ENCODE assay signal across 17 cellular contexts in the genomic region with DNA sequence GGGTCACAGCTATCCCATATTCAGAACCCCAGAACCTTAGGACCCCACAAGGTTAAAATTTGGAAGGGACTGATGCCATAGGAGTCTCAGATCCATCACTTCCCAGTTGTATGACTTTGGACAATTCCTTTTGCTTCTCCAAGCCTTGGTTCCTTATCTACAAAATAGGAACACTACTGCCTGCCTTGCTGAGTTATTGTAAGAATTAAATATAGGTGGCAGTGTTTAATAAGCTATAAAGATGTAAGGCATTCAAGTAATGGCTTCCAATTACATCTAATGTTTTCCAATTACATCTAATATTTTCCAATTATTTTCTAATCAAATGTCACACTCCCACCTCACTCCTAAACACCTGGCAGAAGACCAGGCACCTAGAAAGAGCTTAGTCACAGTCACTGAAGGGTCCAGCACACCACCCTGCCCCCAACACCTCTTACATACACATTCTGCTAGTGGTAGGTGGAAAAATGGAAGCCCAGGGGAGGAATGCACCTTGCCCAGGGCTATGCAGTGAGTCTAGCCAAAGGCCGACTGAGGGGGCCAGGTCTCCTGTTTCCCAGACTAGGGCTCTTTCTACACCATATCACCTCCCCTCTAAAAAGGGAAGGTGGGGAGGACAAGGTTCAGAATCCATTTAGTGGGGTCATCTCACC.
"Had no signal": no experiment of that assay in that cellular context is flagged by ENCODE, and none has a peak within 500 bp of the region (broad histone marks: within the 10 kb centered on the region; RNA-seq: fewer than 3 reads in every experiment).

No MANE protein-coding gene starts in this region.

- H3K27me3 Mint-ChIP-seq: memory B cell; stimulated activated naive CD8-positive, alpha-beta T cell treated with anti-CD3 and anti-CD28 coated beads, Interleukin-15, Interleukin-2, amounts not matched to agents 100 ng/mL and 50 ng/mL, for 24 hours had no signal

- H3K4me1 Mint-ChIP-seq: memory B cell, neural crest cell had no signal

- ATAC-seq: activated naive CD4-positive, alpha-beta T cell treated with anti-CD3 and anti-CD28 coated beads, Interleukin-2, amount 50 U/mL, for 72 hours had no signal

- H3K27ac Mint-ChIP-seq: activated naive CD4-positive, alpha-beta T cell treated with anti-CD3 and anti-CD28 coated beads, Interleukin-2, amount 50 U/mL, for 72 hours; memory B cell; stimulated activated naive CD8-positive, alpha-beta T cell treated with anti-CD3 and anti-CD28 coated beads, Interleukin-15, Interleukin-2, amounts not matched to agents 100 ng/mL and 50 ng/mL, for 24 hours had no signal

- H3K9me3 ChIP-seq: adrenal gland, breast epithelium, esophagus muscularis mucosa, prostate gland, right atrium auricular region, tibial nerve, uterus had no signal

- H3K27me3 ChIP-seq: adrenal gland, esophagus muscularis mucosa, right atrium auricular region, uterus had no signal

- H3K36me3 ChIP-seq: adrenal gland, breast epithelium, prostate gland, uterus had no signal

- H3K36me3 Mint-ChIP-seq: activated naive CD4-positive, alpha-beta T cell treated with anti-CD3 and anti-CD28 coated beads, Interleukin-2, amount 50 U/mL, for 72 hours; memory B cell had no signal

- DNase-seq: activated CD4-positive, CD25-positive, alpha-beta regulatory T cell treated with anti-CD3 and anti-CD28 coated beads, Interleukin-2, amount 50 U/mL, for 72 hours; activated gamma-delta T cell treated with Interleukin-2 at 50 U/mL for 16 hours; adrenal gland; effector CD8-positive, alpha-beta T cell; stimulated activated CD4-positive, alpha-beta T cell treated with anti-CD3 and anti-CD28 coated beads, Interleukin-2, amount 100 ng/mL, for 48 hours; T1000; uterus had no signal

- H3K4me3 Mint-ChIP-seq: memory B cell; neural crest cell; stimulated activated naive CD8-positive, alpha-beta T cell treated with anti-CD3 and anti-CD28 coated beads, Interleukin-15, Interleukin-2, amounts not matched to agents 100 ng/mL and 50 ng/mL, for 24 hours had no signal

- H3K4me3 ChIP-seq: adrenal gland, breast epithelium, esophagus muscularis mucosa, prostate gland, right atrium auricular region, tibial nerve, uterus had no signal

- H3K4me1 ChIP-seq: adrenal gland, breast epithelium, esophagus muscularis mucosa, prostate gland, right atrium auricular region, tibial nerve, uterus had no signal

- H3K9me3 Mint-ChIP-seq: activated naive CD4-positive, alpha-beta T cell treated with anti-CD3 and anti-CD28 coated beads, Interleukin-2, amount 50 U/mL, for 72 hours; memory B cell; stimulated activated naive CD8-positive, alpha-beta T cell treated with anti-CD3 and anti-CD28 coated beads, Interleukin-15, Interleukin-2, amounts not matched to agents 100 ng/mL and 50 ng/mL, for 24 hours had no signal

- H3K27ac ChIP-seq: adrenal gland, breast epithelium, esophagus muscularis mucosa, prostate gland, right atrium auricular region, tibial nerve, uterus, VCaP had no signal
